ENCODE assay signal across 12 cellular contexts in the genomic region with DNA sequence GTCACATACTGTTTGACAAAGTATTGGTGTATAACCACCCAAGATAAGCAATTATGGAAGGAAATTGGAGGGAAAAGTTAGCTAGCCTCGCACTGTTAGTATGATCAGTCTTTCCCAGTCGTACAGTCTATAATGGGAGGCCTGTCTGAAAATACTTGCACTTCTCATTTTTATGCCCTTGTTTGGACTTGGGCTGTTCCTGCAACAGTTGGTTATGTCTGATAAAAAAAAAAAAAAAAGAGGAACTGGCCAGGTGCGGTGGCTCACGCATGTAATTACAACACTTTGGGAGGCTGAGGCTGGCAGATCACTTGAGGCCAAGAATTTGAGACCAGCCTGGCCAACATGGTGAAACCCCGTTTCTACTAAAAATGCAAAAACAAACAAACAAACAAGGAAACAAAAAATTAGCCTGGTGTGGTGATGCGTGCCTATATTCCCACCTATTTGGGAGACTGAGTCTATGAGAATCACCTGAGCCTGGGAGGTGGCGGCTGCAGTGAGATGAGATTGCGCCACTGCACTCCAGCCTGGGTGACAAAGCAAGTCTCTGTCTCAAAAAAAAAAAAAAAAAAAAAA. TPM values are rescaled to one million over a fixed set of nuclear protein-coding genes. Genes with fewer than 3 reads are reported as not detected.
A peak's percentile ranks its signal among the peaks of the same experiment; 100 is the strongest.
DNase-seq lines count a peak whose midpoint lies in the region; ATAC-seq lines count a peak whose summit lies in the region.
"Had no signal": no experiment of that assay in that cellular context is flagged by ENCODE, and none has a peak within 500 bp of the region (broad histone marks: within the 10 kb centered on the region; RNA-seq: fewer than 3 reads in every experiment).

No MANE protein-coding gene starts in this region.

- H3K27ac ChIP-seq in SJCRH30 = no peak overlapping the region
- H3K27ac ChIP-seq: colonic mucosa had no signal

- H3K36me3 ChIP-seq in SJCRH30 = no peaks in the 10 kb centered on the region
- H3K36me3 ChIP-seq: colonic mucosa had no signal

- intact Hi-C loops in left colon (cut with DNase I, micrococcal nuclease) = no loop called here
- intact Hi-C loops in activated T-helper 2 cell treated with anti-CD3 and anti-CD28 coated beads, Interferon-gamma antibody, Interleukin-2, Interleukin-4, amounts not matched to agents 10 μg/mL and 5 μg/mL and 100 μg/mL, durations not matched to agents 14 hours and 24 hours and 36 hours (cut with micrococcal nuclease) = no loop called here

- H3K9me3 Mint-ChIP-seq in activated T-helper 2 cell treated with anti-CD3 and anti-CD28 coated beads, Interferon-gamma antibody, Interleukin-2, Interleukin-4, amounts not matched to agents 10 μg/mL and 5 μg/mL and 100 μg/mL, durations not matched to agents 14 hours and 24 hours and 36 hours = no peaks in the 10 kb centered on the region

- DNase-seq in Kasumi-1 (lab: John Stamatoyannopoulos, UW) (peak; percentile 79 to 93), left colon (no peak), SJCRH30 (no peak), DMS153 treated with DMSO at 0.1 percent for 48 hours (lab: John Stamatoyannopoulos, UW; ENCODE audit: unreplicated experiment) (no peak)
- DNase-seq in activated T-helper 2 cell treated with anti-CD3 and anti-CD28 coated beads, Interferon-gamma antibody, Interleukin-2, Interleukin-4, amounts not matched to agents 10 μg/mL and 5 μg/mL and 100 μg/mL, durations not matched to agents 14 hours and 24 hours and 36 hours (ENCODE audit: low spot score) = no peak
- no peak for DNase-seq in activated naive CD4-positive, alpha-beta T cell treated with Interleukin-2 at 50 U/mL for 16 hours
- DNase-seq: colonic mucosa, hippocampal formation, NCI-H1694 treated with DMSO at 0.1 percent for 48 hours had no signal

- H3K36me3 Mint-ChIP-seq in activated T-helper 2 cell treated with anti-CD3 and anti-CD28 coated beads, Interferon-gamma antibody, Interleukin-2, Interleukin-4, amounts not matched to agents 10 μg/mL and 5 μg/mL and 100 μg/mL, durations not matched to agents 14 hours and 24 hours and 36 hours (ENCODE audit: low read depth) = no peaks in the 10 kb centered on the region

- H3K27me3 ChIP-seq in SJCRH30 = no peaks in the 10 kb centered on the region
- H3K27me3 ChIP-seq: colonic mucosa had no signal

- H3K9me3 ChIP-seq in SJCRH30 (replicated peaks) = no peaks in the 10 kb centered on the region
- H3K9me3 ChIP-seq: colonic mucosa had no signal

- peaks cover 7% of the 10 kb centered on the region; the same call in 1 of the 2 replicates for H3K4me1 ChIP-seq in SJCRH30
- H3K4me1 ChIP-seq: colonic mucosa had no signal

- H3K4me3 Mint-ChIP-seq in activated T-helper 2 cell treated with anti-CD3 and anti-CD28 coated beads, Interferon-gamma antibody, Interleukin-2, Interleukin-4, amounts not matched to agents 10 μg/mL and 5 μg/mL and 100 μg/mL, durations not matched to agents 14 hours and 24 hours and 36 hours (ENCODE audit: low read depth) = no peak overlapping the region

- H3K4me3 ChIP-seq in SJCRH30 = no peak overlapping the region
- H3K4me3 ChIP-seq: colonic mucosa had no signal

- H3K27me3 Mint-ChIP-seq in activated T-helper 2 cell treated with anti-CD3 and anti-CD28 coated beads, Interferon-gamma antibody, Interleukin-2, Interleukin-4, amounts not matched to agents 10 μg/mL and 5 μg/mL and 100 μg/mL, durations not matched to agents 14 hours and 24 hours and 36 hours (ENCODE audit: low read depth) = peaks cover 5% of the 10 kb centered on the region

- ATAC-seq in GM18870 (IDR thresholded peaks at IDR 0.05; ENCODE audit: unreplicated experiment) = peak; percentile 64
- peak; percentile 63 for ATAC-seq in HG02840 (IDR thresholded peaks at IDR 0.05; ENCODE audit: low FRiP score, unreplicated experiment)
- peak; percentile 42 for ATAC-seq in left colon
- ATAC-seq: SK-N-SH treated with all-trans-retinoic acid at 6 μM for 48 hours had no signal

- no peak overlapping the region for H3K27ac Mint-ChIP-seq in activated T-helper 2 cell treated with anti-CD3 and anti-CD28 coated beads, Interferon-gamma antibody, Interleukin-2, Interleukin-4, amounts not matched to agents 10 μg/mL and 5 μg/mL and 100 μg/mL, durations not matched to agents 14 hours and 24 hours and 36 hours

- peaks cover 2% of the 10 kb centered on the region for H3K4me1 Mint-ChIP-seq in activated T-helper 2 cell treated with anti-CD3 and anti-CD28 coated beads, Interferon-gamma antibody, Interleukin-2, Interleukin-4, amounts not matched to agents 10 μg/mL and 5 μg/mL and 100 μg/mL, durations not matched to agents 14 hours and 24 hours and 36 hours (ENCODE audit: low read depth)

RNA-seq across cellular contexts. Expression of a gene that starts 58.3 kb away (rescaled TPM):
- total RNA-seq in left colon = 1 to 10 TPM in 1 of 2 donors, under 1 TPM in 1; 0.61 to 1.8 TPM
- total RNA-seq in activated T-helper 2 cell treated with anti-CD3 and anti-CD28 coated beads, Interferon-gamma antibody, Interleukin-2, Interleukin-4, amounts not matched to agents 10 μg/mL and 5 μg/mL and 100 μg/mL, durations not matched to agents 14 hours and 24 hours and 36 hours = 31.1 and 31.5 TPM in 2 replicates
- 3.5 and 4.0 TPM in 2 replicates for total RNA-seq in SJCRH30 (2014; rRNA removed; shearing (Covaris generic))

Comparison
In these comparisons a context has a peak if more than half of its experiments do, and no peak if none do; other contexts are left out.
1. DNase-seq: peak in Kasumi-1 (2 of 2); none in left colon (0 of 2), activated T-helper 2 cell treated with anti-CD3 and anti-CD28 coated beads, Interferon-gamma antibody, Interleukin-2, Interleukin-4, amounts not matched to agents 10 μg/mL and 5 μg/mL and 100 μg/mL, durations not matched to agents 14 hours and 24 hours and 36 hours (single experiment), activated naive CD4-positive, alpha-beta T cell treated with Interleukin-2 at 50 U/mL for 16 hours (single experiment), SJCRH30 (0 of 2) and DMS153 treated with DMSO at 0.1 percent for 48 hours (single experiment).
2. Peak in every context shown above with its lines, with median percentiles within 50 percentile points of each other: ATAC-seq.